ENCODE assay signal across 1 cellular context in the genomic region with DNA sequence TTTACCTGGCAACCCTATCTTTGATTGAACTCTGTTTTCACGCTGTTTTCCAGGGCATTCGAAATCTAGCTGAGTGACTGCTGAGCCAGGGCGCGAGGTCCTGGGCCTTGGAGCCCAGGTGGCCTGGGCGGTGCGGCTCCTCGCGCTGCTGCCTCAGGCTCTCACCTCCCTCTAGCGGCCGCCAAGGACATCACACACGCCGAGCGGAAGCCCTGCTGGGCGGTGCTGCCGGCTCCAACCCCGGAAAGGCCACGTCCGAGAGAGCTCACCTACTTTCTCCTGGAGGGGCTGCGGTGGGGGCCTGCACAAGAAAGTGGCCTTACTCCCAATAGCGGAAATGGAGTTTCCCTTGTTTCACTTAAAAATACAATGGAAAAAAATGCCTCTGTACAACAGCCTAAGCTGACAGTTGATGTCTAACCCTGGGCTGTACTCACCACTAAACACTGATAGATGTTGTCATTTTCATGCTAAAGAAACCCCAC.
TF ChIP-seq lines count a peak whose summit lies in the region.

No MANE protein-coding gene starts in this region.

TF ChIP-seq in HepG2, 621 proteins besides CTCF, POLR2A, EP300 and RAD21 (continued from another document and continues in another):
- TF ChIP-seq, protein P1, sequence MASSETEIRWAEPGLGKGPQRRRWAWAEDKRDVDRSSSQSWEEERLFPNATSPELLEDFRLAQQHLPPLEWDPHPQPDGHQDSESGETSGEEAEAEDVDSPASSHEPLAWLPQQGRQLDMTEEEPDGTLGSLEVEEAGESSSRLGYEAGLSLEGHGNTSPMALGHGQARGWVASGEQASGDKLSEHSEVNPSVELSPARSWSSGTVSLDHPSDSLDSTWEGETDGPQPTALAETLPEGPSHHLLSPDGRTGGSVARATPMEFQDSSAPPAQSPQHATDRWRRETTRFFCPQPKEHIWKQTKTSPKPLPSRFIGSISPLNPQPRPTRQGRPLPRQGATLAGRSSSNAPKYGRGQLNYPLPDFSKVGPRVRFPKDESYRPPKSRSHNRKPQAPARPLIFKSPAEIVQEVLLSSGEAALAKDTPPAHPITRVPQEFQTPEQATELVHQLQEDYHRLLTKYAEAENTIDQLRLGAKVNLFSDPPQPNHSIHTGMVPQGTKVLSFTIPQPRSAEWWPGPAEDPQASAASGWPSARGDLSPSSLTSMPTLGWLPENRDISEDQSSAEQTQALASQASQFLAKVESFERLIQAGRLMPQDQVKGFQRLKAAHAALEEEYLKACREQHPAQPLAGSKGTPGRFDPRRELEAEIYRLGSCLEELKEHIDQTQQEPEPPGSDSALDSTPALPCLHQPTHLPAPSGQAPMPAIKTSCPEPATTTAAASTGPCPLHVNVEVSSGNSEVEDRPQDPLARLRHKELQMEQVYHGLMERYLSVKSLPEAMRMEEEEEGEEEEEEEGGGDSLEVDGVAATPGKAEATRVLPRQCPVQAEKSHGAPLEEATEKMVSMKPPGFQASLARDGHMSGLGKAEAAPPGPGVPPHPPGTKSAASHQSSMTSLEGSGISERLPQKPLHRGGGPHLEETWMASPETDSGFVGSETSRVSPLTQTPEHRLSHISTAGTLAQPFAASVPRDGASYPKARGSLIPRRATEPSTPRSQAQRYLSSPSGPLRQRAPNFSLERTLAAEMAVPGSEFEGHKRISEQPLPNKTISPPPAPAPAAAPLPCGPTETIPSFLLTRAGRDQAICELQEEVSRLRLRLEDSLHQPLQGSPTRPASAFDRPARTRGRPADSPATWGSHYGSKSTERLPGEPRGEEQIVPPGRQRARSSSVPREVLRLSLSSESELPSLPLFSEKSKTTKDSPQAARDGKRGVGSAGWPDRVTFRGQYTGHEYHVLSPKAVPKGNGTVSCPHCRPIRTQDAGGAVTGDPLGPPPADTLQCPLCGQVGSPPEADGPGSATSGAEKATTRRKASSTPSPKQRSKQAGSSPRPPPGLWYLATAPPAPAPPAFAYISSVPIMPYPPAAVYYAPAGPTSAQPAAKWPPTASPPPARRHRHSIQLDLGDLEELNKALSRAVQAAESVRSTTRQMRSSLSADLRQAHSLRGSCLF (CRISPR knock-in tag; IDR thresholded peaks at IDR 0.05; ENCODE audit: borderline replicate concordance), result 0 out of 2 replicates have a peak, but pooled peaks have one; percentile 33
- TF ChIP-seq THYN1 (CRISPR knock-in tag; IDR thresholded peaks at IDR 0.05; ENCODE audit: borderline replicate concordance, low read depth) (no peak), RNF2 (conservative IDR thresholded peaks at IDR 0.05; ENCODE audit: low read depth) (no peak), PRPF4 (IDR thresholded peaks at IDR 0.05; ENCODE audit: low read depth, low read length, poor library complexity, severe bottlenecking) (no peak), ZNF629 (CRISPR knock-in tag; conservative IDR thresholded peaks at IDR 0.05) (0 out of 2 replicates have a peak, but pooled peaks have one; percentile 16), ZIK1 (CRISPR knock-in tag; IDR thresholded peaks at IDR 0.05; ENCODE audit: borderline replicate concordance, low read depth) (0 out of 2 replicates have a peak, but pooled peaks have one; percentile 33), ATF7-NPFF (CRISPR knock-in tag; IDR thresholded peaks at IDR 0.05; ENCODE audit: low read depth) (peak; percentile 29; the same call in 1 of the 2 replicates), REPIN1 (CRISPR knock-in tag; IDR thresholded peaks at IDR 0.05; ENCODE audit: borderline replicate concordance, low read depth) (peak; percentile 38; the same call in 1 of the 2 replicates), GTF3A (CRISPR knock-in tag; conservative IDR thresholded peaks at IDR 0.05) (no peak), KAT8 (CRISPR knock-in tag; IDR thresholded peaks at IDR 0.05) (peak; percentile 59; the same call in 1 of the 2 replicates), GZF1 (CRISPR knock-in tag; IDR thresholded peaks at IDR 0.05) (0 out of 2 replicates have a peak, but pooled peaks have one; percentile 54), JUN (CRISPR knock-in tag; IDR thresholded peaks at IDR 0.05) (no peak), ZSCAN21 (CRISPR knock-in tag; IDR thresholded peaks at IDR 0.05; ENCODE audit: borderline replicate concordance) (no peak), FOSL1 (CRISPR knock-in tag; IDR thresholded peaks at IDR 0.05; ENCODE audit: borderline replicate concordance) (no peak), ZNF468 (CRISPR knock-in tag; IDR thresholded peaks at IDR 0.05) (no peak), IKZF1 (IDR thresholded peaks at IDR 0.05) (no peak), ZNF263 (CRISPR knock-in tag; IDR thresholded peaks at IDR 0.05) (0 out of 2 replicates have a peak, but pooled peaks have one; percentile 36), ZNF570 (CRISPR knock-in tag; IDR thresholded peaks at IDR 0.05; ENCODE audit: borderline replicate concordance) (no peak), ZNF562 (CRISPR knock-in tag; IDR thresholded peaks at IDR 0.05; ENCODE audit: borderline replicate concordance) (no peak), ADNP (CRISPR knock-in tag; IDR thresholded peaks at IDR 0.05) (no peak), ZNF792 (CRISPR knock-in tag; IDR thresholded peaks at IDR 0.05) (peak; percentile 80), MEF2D (CRISPR knock-in tag; IDR thresholded peaks at IDR 0.05) (0 out of 2 replicates have a peak, but pooled peaks have one; percentile 55), RXRA (CRISPR knock-in tag; IDR thresholded peaks at IDR 0.05) (peak; percentile 43; the same call in 1 of the 2 replicates), SALL2 (CRISPR knock-in tag; IDR thresholded peaks at IDR 0.05) (0 out of 2 replicates have a peak, but pooled peaks have one; percentile 23), SP2 (CRISPR knock-in tag; IDR thresholded peaks at IDR 0.05) (no peak), POLR2G (IDR thresholded peaks at IDR 0.05; ENCODE audit: low read depth, low read length) (no peak), IRX3 (CRISPR knock-in tag; IDR thresholded peaks at IDR 0.05; ENCODE audit: borderline replicate concordance, low read depth) (no peak), ZFP62 (CRISPR knock-in tag; IDR thresholded peaks at IDR 0.05) (no peak), ZSCAN25 (CRISPR knock-in tag; IDR thresholded peaks at IDR 0.05) (no peak), TBX2 (CRISPR knock-in tag; IDR thresholded peaks at IDR 0.05; ENCODE audit: borderline replicate concordance) (peak; percentile 71), ZNF251 (CRISPR knock-in tag; IDR thresholded peaks at IDR 0.05) (no peak), MEIS1 (CRISPR knock-in tag; IDR thresholded peaks at IDR 0.05; ENCODE audit: borderline replicate concordance) (peak; percentile 65; the same call in 1 of the 2 replicates), PHF21A (CRISPR knock-in tag; IDR thresholded peaks at IDR 0.05) (peak; percentile 53; the same call in 1 of the 2 replicates), MAFK (conservative IDR thresholded peaks at IDR 0.05 in 1 of 2, IDR thresholded peaks at IDR 0.05 in 1 of 2; ENCODE audit: low read length in 2 of 2) (no peak), YEATS4 (CRISPR knock-in tag; IDR thresholded peaks at IDR 0.05; ENCODE audit: borderline replicate concordance) (peak; percentile 46; the same call in 1 of the 2 replicates), FOSL2 (CRISPR knock-in tag; IDR thresholded peaks at IDR 0.05) (peak; percentile 30; the same call in 1 of the 2 replicates), SKI (IDR thresholded peaks at IDR 0.05; ENCODE audit: partially characterized antibody) (no peak), ZNF274 (CRISPR knock-in tag; IDR thresholded peaks at IDR 0.05) (peak; percentile 57; the same call in 1 of the 2 replicates), PLRG1 (conservative IDR thresholded peaks at IDR 0.05) (no peak), HNRNPUL1 (IDR thresholded peaks at IDR 0.05; ENCODE audit: low read depth, low read length) (no peak), THAP11 (CRISPR knock-in tag; IDR thresholded peaks at IDR 0.05) (0 out of 2 replicates have a peak, but pooled peaks have one; percentile 12), ZNF773 (CRISPR knock-in tag; IDR thresholded peaks at IDR 0.05; ENCODE audit: borderline replicate concordance) (no peak)
- TF ChIP-seq, protein P2, sequence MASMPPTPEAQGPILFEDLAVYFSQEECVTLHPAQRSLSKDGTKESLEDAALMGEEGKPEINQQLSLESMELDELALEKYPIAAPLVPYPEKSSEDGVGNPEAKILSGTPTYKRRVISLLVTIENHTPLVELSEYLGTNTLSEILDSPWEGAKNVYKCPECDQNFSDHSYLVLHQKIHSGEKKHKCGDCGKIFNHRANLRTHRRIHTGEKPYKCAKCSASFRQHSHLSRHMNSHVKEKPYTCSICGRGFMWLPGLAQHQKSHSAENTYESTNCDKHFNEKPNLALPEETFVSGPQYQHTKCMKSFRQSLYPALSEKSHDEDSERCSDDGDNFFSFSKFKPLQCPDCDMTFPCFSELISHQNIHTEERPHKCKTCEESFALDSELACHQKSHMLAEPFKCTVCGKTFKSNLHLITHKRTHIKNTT (CRISPR knock-in tag; IDR thresholded peaks at IDR 0.05), result no peak
- TF ChIP-seq, protein P3, sequence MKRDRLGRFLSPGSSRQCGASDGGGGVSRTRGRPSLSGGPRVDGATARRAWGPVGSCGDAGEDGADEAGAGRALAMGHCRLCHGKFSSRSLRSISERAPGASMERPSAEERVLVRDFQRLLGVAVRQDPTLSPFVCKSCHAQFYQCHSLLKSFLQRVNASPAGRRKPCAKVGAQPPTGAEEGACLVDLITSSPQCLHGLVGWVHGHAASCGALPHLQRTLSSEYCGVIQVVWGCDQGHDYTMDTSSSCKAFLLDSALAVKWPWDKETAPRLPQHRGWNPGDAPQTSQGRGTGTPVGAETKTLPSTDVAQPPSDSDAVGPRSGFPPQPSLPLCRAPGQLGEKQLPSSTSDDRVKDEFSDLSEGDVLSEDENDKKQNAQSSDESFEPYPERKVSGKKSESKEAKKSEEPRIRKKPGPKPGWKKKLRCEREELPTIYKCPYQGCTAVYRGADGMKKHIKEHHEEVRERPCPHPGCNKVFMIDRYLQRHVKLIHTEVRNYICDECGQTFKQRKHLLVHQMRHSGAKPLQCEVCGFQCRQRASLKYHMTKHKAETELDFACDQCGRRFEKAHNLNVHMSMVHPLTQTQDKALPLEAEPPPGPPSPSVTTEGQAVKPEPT (CRISPR knock-in tag; IDR thresholded peaks at IDR 0.05; ENCODE audit: low read depth), result no peak
- TF ChIP-seq, protein P4, sequence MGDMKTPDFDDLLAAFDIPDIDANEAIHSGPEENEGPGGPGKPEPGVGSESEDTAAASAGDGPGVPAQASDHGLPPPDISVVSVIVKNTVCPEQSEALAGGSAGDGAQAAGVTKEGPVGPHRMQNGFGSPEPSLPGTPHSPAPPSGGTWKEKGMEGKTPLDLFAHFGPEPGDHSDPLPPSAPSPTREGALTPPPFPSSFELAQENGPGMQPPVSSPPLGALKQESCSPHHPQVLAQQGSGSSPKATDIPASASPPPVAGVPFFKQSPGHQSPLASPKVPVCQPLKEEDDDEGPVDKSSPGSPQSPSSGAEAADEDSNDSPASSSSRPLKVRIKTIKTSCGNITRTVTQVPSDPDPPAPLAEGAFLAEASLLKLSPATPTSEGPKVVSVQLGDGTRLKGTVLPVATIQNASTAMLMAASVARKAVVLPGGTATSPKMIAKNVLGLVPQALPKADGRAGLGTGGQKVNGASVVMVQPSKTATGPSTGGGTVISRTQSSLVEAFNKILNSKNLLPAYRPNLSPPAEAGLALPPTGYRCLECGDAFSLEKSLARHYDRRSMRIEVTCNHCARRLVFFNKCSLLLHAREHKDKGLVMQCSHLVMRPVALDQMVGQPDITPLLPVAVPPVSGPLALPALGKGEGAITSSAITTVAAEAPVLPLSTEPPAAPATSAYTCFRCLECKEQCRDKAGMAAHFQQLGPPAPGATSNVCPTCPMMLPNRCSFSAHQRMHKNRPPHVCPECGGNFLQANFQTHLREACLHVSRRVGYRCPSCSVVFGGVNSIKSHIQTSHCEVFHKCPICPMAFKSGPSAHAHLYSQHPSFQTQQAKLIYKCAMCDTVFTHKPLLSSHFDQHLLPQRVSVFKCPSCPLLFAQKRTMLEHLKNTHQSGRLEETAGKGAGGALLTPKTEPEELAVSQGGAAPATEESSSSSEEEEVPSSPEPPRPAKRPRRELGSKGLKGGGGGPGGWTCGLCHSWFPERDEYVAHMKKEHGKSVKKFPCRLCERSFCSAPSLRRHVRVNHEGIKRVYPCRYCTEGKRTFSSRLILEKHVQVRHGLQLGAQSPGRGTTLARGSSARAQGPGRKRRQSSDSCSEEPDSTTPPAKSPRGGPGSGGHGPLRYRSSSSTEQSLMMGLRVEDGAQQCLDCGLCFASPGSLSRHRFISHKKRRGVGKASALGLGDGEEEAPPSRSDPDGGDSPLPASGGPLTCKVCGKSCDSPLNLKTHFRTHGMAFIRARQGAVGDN (CRISPR knock-in tag; IDR thresholded peaks at IDR 0.05), result peak; percentile 89
- TF ChIP-seq, protein P5, sequence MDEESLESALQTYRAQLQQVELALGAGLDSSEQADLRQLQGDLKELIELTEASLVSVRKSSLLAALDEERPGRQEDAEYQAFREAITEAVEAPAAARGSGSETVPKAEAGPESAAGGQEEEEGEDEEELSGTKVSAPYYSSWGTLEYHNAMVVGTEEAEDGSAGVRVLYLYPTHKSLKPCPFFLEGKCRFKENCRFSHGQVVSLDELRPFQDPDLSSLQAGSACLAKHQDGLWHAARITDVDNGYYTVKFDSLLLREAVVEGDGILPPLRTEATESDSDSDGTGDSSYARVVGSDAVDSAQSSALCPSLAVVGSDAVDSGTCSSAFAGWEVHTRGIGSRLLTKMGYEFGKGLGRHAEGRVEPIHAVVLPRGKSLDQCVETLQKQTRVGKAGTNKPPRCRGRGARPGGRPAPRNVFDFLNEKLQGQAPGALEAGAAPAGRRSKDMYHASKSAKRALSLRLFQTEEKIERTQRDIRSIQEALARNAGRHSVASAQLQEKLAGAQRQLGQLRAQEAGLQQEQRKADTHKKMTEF (CRISPR knock-in tag; IDR thresholded peaks at IDR 0.05), result peak; percentile 50; the same call in 1 of the 2 replicates
- TF ChIP-seq, protein P6, sequence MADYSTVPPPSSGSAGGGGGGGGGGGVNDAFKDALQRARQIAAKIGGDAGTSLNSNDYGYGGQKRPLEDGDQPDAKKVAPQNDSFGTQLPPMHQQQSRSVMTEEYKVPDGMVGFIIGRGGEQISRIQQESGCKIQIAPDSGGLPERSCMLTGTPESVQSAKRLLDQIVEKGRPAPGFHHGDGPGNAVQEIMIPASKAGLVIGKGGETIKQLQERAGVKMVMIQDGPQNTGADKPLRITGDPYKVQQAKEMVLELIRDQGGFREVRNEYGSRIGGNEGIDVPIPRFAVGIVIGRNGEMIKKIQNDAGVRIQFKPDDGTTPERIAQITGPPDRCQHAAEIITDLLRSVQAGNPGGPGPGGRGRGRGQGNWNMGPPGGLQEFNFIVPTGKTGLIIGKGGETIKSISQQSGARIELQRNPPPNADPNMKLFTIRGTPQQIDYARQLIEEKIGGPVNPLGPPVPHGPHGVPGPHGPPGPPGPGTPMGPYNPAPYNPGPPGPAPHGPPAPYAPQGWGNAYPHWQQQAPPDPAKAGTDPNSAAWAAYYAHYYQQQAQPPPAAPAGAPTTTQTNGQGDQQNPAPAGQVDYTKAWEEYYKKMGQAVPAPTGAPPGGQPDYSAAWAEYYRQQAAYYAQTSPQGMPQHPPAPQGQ (CRISPR knock-in tag; IDR thresholded peaks at IDR 0.05; ENCODE audit: borderline replicate concordance), result no peak
- TF ChIP-seq, protein P7, sequence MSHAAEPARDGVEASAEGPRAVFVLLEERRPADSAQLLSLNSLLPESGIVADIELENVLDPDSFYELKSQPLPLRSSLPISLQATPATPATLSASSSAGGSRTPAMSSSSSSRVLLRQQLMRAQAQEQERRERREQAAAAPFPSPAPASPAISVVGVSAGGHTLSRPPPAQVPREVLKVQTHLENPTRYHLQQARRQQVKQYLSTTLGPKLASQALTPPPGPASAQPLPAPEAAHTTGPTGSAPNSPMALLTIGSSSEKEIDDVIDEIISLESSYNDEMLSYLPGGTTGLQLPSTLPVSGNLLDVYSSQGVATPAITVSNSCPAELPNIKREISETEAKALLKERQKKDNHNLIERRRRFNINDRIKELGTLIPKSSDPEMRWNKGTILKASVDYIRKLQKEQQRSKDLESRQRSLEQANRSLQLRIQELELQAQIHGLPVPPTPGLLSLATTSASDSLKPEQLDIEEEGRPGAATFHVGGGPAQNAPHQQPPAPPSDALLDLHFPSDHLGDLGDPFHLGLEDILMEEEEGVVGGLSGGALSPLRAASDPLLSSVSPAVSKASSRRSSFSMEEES (CRISPR knock-in tag; IDR thresholded peaks at IDR 0.05), result no peak
